10 cellular contexts compared by ENCODE assay signal in the genomic region with DNA sequence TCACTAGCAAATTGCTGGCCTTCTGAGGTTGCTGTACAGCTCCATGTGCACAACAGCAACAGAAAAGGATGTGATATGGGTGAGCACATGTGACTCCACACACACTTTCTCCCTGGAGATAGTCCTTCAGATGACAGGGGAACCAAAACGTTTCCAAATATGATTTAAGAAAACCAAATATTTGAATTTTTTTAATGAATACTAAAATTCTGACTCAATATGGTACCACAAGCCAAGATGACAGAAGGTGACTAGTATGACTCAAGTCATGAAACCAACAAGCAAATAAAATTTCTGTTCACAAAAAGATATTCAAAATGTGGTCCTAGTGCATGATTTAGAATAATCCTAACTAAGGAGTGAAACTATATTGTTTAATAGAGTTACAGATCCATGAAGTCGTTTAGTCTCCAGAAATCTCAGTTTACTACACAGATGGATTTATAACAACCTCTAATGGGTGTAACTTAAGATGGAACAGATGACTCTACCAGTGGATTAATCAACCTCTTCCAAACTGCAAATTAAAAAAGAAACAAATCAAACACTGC.
DNase-seq lines count a peak whose midpoint lies in the region; ATAC-seq lines count a peak whose summit lies in the region.
"Had no signal": no experiment of that assay in that cellular context is flagged by ENCODE, and none has a peak within 500 bp of the region (broad histone marks: within the 10 kb centered on the region; RNA-seq: fewer than 3 reads in every experiment).

No MANE protein-coding gene starts in this region.

- no peak overlapping the region for H3K4me3 Mint-ChIP-seq in activated naive CD4-positive, alpha-beta T cell treated with anti-CD3 and anti-CD28 coated beads, Interleukin-2, amount 10 ng/mL, durations not matched to agents 7 days and 5 days
- H3K4me3 Mint-ChIP-seq: naive B cell had no signal

- H3K36me3 Mint-ChIP-seq in activated naive CD4-positive, alpha-beta T cell treated with anti-CD3 and anti-CD28 coated beads, Interleukin-2, amount 50 U/mL, for 72 hours, result no peaks in the 10 kb centered on the region
- H3K36me3 Mint-ChIP-seq in activated naive CD4-positive, alpha-beta T cell treated with anti-CD3 and anti-CD28 coated beads, Interleukin-2, amount 10 ng/mL, durations not matched to agents 7 days and 5 days, result no peaks in the 10 kb centered on the region

- DNase-seq in activated naive CD4-positive, alpha-beta T cell treated with anti-CD3 and anti-CD28 coated beads, Interleukin-2, amount 50 U/mL, for 72 hours (ENCODE audit: low spot score in 2 of 2), result peak in 1 of 2 donors; percentile 7
- DNase-seq in activated naive CD4-positive, alpha-beta T cell treated with anti-CD3 and anti-CD28 coated beads, Interleukin-2, amount 10 ng/mL, durations not matched to agents 7 days and 5 days, result no peak
- peak; percentile 5 for DNase-seq in stimulated activated naive CD8-positive, alpha-beta T cell treated with anti-CD3 and anti-CD28 coated beads, Interleukin-15, Interleukin-2, amounts not matched to agents 100 U/mL and 50 U/mL, for 24 hours
- no peak for DNase-seq in cortex of kidney (lab: John Stamatoyannopoulos, UW)
- DNase-seq in GOT3 (lab: John Stamatoyannopoulos, UW), result no peak
- DNase-seq in HPDE6-E6E7 (ENCODE audit: extremely low spot score), result no peak
- DNase-seq: activated gamma-delta T cell, naive B cell had no signal

- no peaks in the 10 kb centered on the region for H3K27me3 Mint-ChIP-seq in activated naive CD4-positive, alpha-beta T cell treated with anti-CD3 and anti-CD28 coated beads, Interleukin-2, amount 10 ng/mL, durations not matched to agents 7 days and 5 days
- H3K27me3 Mint-ChIP-seq: naive B cell had no signal

- H3K4me1 Mint-ChIP-seq in activated naive CD4-positive, alpha-beta T cell treated with anti-CD3 and anti-CD28 coated beads, Interleukin-2, amount 10 ng/mL, durations not matched to agents 7 days and 5 days, result no peaks in the 10 kb centered on the region
- H3K4me1 Mint-ChIP-seq: naive B cell had no signal

- peaks cover 4 to 9% of the 10 kb centered on the region in 2 donors for H3K9me3 Mint-ChIP-seq in activated naive CD4-positive, alpha-beta T cell treated with anti-CD3 and anti-CD28 coated beads, Interleukin-2, amount 50 U/mL, for 72 hours
- peaks cover 5% of the 10 kb centered on the region for H3K9me3 Mint-ChIP-seq in activated naive CD4-positive, alpha-beta T cell treated with anti-CD3 and anti-CD28 coated beads, Interleukin-2, amount 10 ng/mL, durations not matched to agents 7 days and 5 days

- peak; percentile 89 to 94 for ATAC-seq in activated naive CD4-positive, alpha-beta T cell treated with anti-CD3 and anti-CD28 coated beads, Interleukin-2, amount 50 U/mL, for 72 hours
- peak; percentile 93 for ATAC-seq in GM21529 (IDR thresholded peaks at IDR 0.05; ENCODE audit: unreplicated experiment)
- ATAC-seq in HG03354 (IDR thresholded peaks at IDR 0.05; ENCODE audit: poor library complexity, severe bottlenecking, unreplicated experiment), result peak; percentile 95
- peak; percentile 93 for ATAC-seq in stimulated activated naive CD8-positive, alpha-beta T cell treated with anti-CD3 and anti-CD28 coated beads, Interleukin-15, Interleukin-2, amounts not matched to agents 100 U/mL and 50 U/mL, for 24 hours

- no peak overlapping the region for H3K27ac Mint-ChIP-seq in activated naive CD4-positive, alpha-beta T cell treated with anti-CD3 and anti-CD28 coated beads, Interleukin-2, amount 50 U/mL, for 72 hours
- H3K27ac Mint-ChIP-seq in activated naive CD4-positive, alpha-beta T cell treated with anti-CD3 and anti-CD28 coated beads, Interleukin-2, amount 10 ng/mL, durations not matched to agents 7 days and 5 days, result no peak overlapping the region
- H3K27ac Mint-ChIP-seq: naive B cell had no signal

- CTCF ChIA-PET in activated naive CD4-positive, alpha-beta T cell treated with anti-CD3 and anti-CD28 coated beads, Interleukin-2, amount 10 ng/mL, durations not matched to agents 7 days and 5 days (lab: Charles Lee), result no interaction called here
